In the genomic region with DNA sequence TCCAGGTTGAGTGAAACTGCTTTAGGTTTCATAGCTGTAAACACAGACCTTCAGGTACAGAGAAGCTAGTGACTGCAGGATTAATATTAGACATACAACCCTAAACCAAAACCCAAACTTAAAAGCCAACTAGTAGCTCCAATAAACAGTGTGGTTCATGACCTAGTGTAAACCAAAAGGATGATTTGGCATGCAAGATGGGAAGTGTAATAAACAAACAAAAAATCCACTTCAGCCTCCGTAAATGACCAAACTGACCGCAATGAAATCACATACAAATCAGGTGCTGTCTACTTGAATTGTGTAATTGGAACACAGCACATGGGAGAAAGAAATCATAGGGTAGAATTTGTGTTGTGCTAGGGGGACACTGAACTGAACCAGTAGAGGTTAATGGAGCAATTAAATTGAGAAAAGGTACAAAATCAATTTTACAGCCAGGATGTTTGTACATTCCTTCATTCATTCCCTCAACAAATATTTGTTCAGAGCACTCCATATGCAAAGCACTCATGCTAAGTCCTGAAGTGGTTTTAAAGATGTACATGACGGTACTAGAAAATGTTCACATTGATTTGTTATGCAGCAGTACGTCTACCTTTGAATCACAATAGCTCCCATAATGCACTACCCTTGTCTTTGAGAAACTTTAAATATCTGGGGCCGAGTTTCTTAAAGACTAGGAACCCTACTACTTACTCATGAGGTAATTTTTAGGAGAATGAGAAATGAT, we compare ENCODE assay signal across 20 cellular contexts.
"Had no signal": no experiment of that assay in that cellular context is flagged by ENCODE, and none has a peak within 500 bp of the region (broad histone marks: within the 10 kb centered on the region; RNA-seq: fewer than 3 reads in every experiment).

No MANE protein-coding gene starts in this region.

- H3K27ac Mint-ChIP-seq: activated B cell treated with CpG ODN at 0.5 μM for 24 hours; activated CD4-positive, alpha-beta T cell treated with anti-CD3 and anti-CD28 coated beads, Interleukin-2, amount 10 ng/mL, durations not matched to agents 7 days and 5 days; stimulated activated naive B cell treated with anti-CD40 and anti-IgM and Interleukin-4, amounts not matched to agents 10 μg/mL and 1 μg/mL and 100 μg/mL, for 72 hours had no signal

- H3K36me3 ChIP-seq: adrenal gland, heart left ventricle, sigmoid colon, suprapubic skin, upper lobe of left lung had no signal

- FAIRE-seq: endothelial cell of umbilical vein, islet of Langerhans, TTC549 had no signal

- DNase-seq: activated B cell treated with CpG ODN at 0.5 μM for 24 hours; activated CD4-positive, alpha-beta T cell treated with anti-CD3 and anti-CD28 coated beads, Interleukin-2, amount 10 ng/mL, durations not matched to agents 7 days and 5 days; activated naive CD4-positive, alpha-beta T cell treated with anti-CD3 and anti-CD28 coated beads, Interleukin-2, amount 50 U/mL, for 16 hours; activated T-cell treated with anti-CD3 and anti-CD28 coated beads, Interleukin-2, amount 50 U/mL, for 1 hour; adrenal gland; caudate nucleus; effector CD4-positive, alpha-beta T cell; foreskin melanocyte; heart left ventricle; left ventricle myocardium superior; nephron progenitor cell; sigmoid colon; stimulated activated CD4-positive, alpha-beta T cell treated with anti-CD3 and anti-CD28 coated beads, Interleukin-2, amount 100 ng/mL, for 24 hours; stimulated activated naive B cell treated with anti-CD40 and anti-IgM and Interleukin-4, amounts not matched to agents 10 μg/mL and 1 μg/mL and 100 μg/mL, for 72 hours; upper lobe of left lung had no signal

- H3K9me3 ChIP-seq: adrenal gland, sigmoid colon, suprapubic skin, upper lobe of left lung had no signal

- H3K4me1 ChIP-seq: adrenal gland, sigmoid colon, upper lobe of left lung had no signal

- H3K4me3 Mint-ChIP-seq: activated B cell treated with CpG ODN at 0.5 μM for 24 hours; activated CD4-positive, alpha-beta T cell treated with anti-CD3 and anti-CD28 coated beads, Interleukin-2, amount 10 ng/mL, durations not matched to agents 7 days and 5 days; nephron progenitor cell; stimulated activated naive B cell treated with anti-CD40 and anti-IgM and Interleukin-4, amounts not matched to agents 10 μg/mL and 1 μg/mL and 100 μg/mL, for 72 hours had no signal

- H3K4me1 Mint-ChIP-seq: activated B cell treated with CpG ODN at 0.5 μM for 24 hours; activated CD4-positive, alpha-beta T cell treated with anti-CD3 and anti-CD28 coated beads, Interleukin-2, amount 10 ng/mL, durations not matched to agents 7 days and 5 days had no signal

- ATAC-seq: heart left ventricle; left ventricle myocardium superior; stimulated activated naive B cell treated with anti-CD40 and anti-IgM and Interleukin-4, amounts not matched to agents 10 μg/mL and 1 μg/mL and 100 μg/mL, for 72 hours had no signal

- H3K27me3 Mint-ChIP-seq: activated CD4-positive, alpha-beta T cell treated with anti-CD3 and anti-CD28 coated beads, Interleukin-2, amount 10 ng/mL, durations not matched to agents 7 days and 5 days had no signal

- H3K27ac ChIP-seq: adrenal gland, coronary artery, heart left ventricle, sigmoid colon, suprapubic skin, upper lobe of left lung had no signal

- H3K27me3 ChIP-seq: heart left ventricle, sigmoid colon, suprapubic skin, upper lobe of left lung had no signal

- H3K4me3 ChIP-seq: adrenal gland, coronary artery, heart left ventricle, sigmoid colon, suprapubic skin, upper lobe of left lung had no signal
